ENCODE assay signal across 20 cellular contexts in genomic region chr16:64975821-64976220, GRCh38.
DNase-seq lines count a peak whose midpoint lies in the region; ATAC-seq and TF ChIP-seq lines count a peak whose summit lies in the region.
"Had no signal": no experiment of that assay in that cellular context is flagged by ENCODE, and none has a peak within 500 bp of the region (broad histone marks: within the 10 kb centered on the region; RNA-seq: fewer than 3 reads in every experiment).

No MANE protein-coding gene starts in this region.

- no peaks in the 10 kb centered on the region for H3K36me3 Mint-ChIP-seq in progenitor cell of endocrine pancreas (ENCODE audit: insufficient read depth)
- no peaks in the 10 kb centered on the region for H3K36me3 Mint-ChIP-seq in immature natural killer cell
- H3K36me3 Mint-ChIP-seq: CD4-positive, CD25-positive, alpha-beta regulatory T cell had no signal

- H3K4me3 ChIP-seq in cardiac fibroblast (replicated peaks in 1 of 2; ENCODE audit: low read depth in 2 of 2, low read length in 2 of 2) (no peak overlapping the region), fibroblast of the aortic adventitia (ENCODE audit: low read depth, low read length) (no peak overlapping the region), suprapubic skin (no peak overlapping the region)

- TF ChIP-seq POLR2A in suprapubic skin (IDR thresholded peaks at IDR 0.05), result no peak

- H3K27ac ChIP-seq in suprapubic skin, result no peak overlapping the region
- H3K27ac ChIP-seq: KMS-11 had no signal

- H3K4me3 Mint-ChIP-seq in progenitor cell of endocrine pancreas (ENCODE audit: low read depth) (no peak overlapping the region), immature natural killer cell (no peak overlapping the region)
- H3K4me3 Mint-ChIP-seq: CD4-positive, CD25-positive, alpha-beta regulatory T cell had no signal

- no peak for TF ChIP-seq EP300 in suprapubic skin (IDR thresholded peaks at IDR 0.05)

- no peaks in the 10 kb centered on the region for H3K27me3 Mint-ChIP-seq in progenitor cell of endocrine pancreas
- H3K27me3 Mint-ChIP-seq in immature natural killer cell (ENCODE audit: low read depth in 3 of 3), result peaks cover 0 to 4% (median 2%) of the 10 kb centered on the region in 3 donors
- H3K27me3 Mint-ChIP-seq: CD4-positive, CD25-positive, alpha-beta regulatory T cell had no signal

- H3K27ac Mint-ChIP-seq in progenitor cell of endocrine pancreas, result peak overlapping the region; percentile 17
- no peak overlapping the region for H3K27ac Mint-ChIP-seq in immature natural killer cell
- H3K27ac Mint-ChIP-seq: CD4-positive, CD25-positive, alpha-beta regulatory T cell had no signal

- H3K4me1 ChIP-seq in suprapubic skin, result no peaks in the 10 kb centered on the region

- TF ChIP-seq CTCF in cardiac fibroblast (IDR thresholded peaks at IDR 0.05; ENCODE audit: low read depth, low read length) (no peak), fibroblast of the aortic adventitia (IDR thresholded peaks at IDR 0.05; ENCODE audit: insufficient read depth, low read length) (no peak), progenitor cell of endocrine pancreas (IDR thresholded peaks at IDR 0.05; ENCODE audit: unreplicated experiment) (no peak), suprapubic skin (IDR thresholded peaks at IDR 0.05) (no peak)

- H3K36me3 ChIP-seq in suprapubic skin, result peaks cover 10% of the 10 kb centered on the region
- H3K36me3 ChIP-seq: BE2C had no signal

- no peaks in the 10 kb centered on the region for H3K9me3 ChIP-seq in suprapubic skin
- H3K9me3 ChIP-seq: BE2C had no signal

- 67% methylated on average over 1 of the region's 1 CpG for WGBS in suprapubic skin

- ATAC-seq in GM18861 (IDR thresholded peaks at IDR 0.05; ENCODE audit: unreplicated experiment), result no peak

- H3K27me3 ChIP-seq in suprapubic skin, result no peaks in the 10 kb centered on the region
- H3K27me3 ChIP-seq: BE2C had no signal

- H3K4me1 Mint-ChIP-seq in progenitor cell of endocrine pancreas (ENCODE audit: low read depth), result peaks cover 4% of the 10 kb centered on the region
- no peaks in the 10 kb centered on the region for H3K4me1 Mint-ChIP-seq in immature natural killer cell
- H3K4me1 Mint-ChIP-seq: CD4-positive, CD25-positive, alpha-beta regulatory T cell had no signal

- peak; percentile 51 for DNase-seq in GM03348 (ENCODE audit: low spot score)
- peak; percentile 28 to 34 for DNase-seq in cardiac fibroblast (ENCODE audit: low read depth in 2 of 2)
- DNase-seq in fibroblast of the aortic adventitia (ENCODE audit: low read depth), result peak; percentile 21
- DNase-seq in progenitor cell of endocrine pancreas (ENCODE audit: low spot score, unreplicated experiment), result no peak
- DNase-seq in suprapubic skin (ENCODE audit: low spot score in 2 of 2), result no peak
- DNase-seq in dermis blood vessel endothelial cell, result no peak
- no peak for DNase-seq in immature natural killer cell
- DNase-seq: BE2C; CD4-positive, CD25-positive, alpha-beta regulatory T cell; COR-L47; DMS 273 treated with DMSO at 0.1 percent for 48 hours; DND-41; GOT3; MV-4-11; NCI-H1417; NCI-H187; NCI-H345; NCI-H524 treated with DMSO at 0.1 percent for 48 hours had no signal

- H3K9me3 Mint-ChIP-seq in progenitor cell of endocrine pancreas (ENCODE audit: low read depth) (no peaks in the 10 kb centered on the region), immature natural killer cell (peaks cover 0 to 43% (median 12%) of the 10 kb centered on the region in 6 donors)

Comparison
In these comparisons a context has a peak if more than half of its experiments do, and no peak if none do; other contexts are left out.
1. DNase-seq: peak in GM03348 (single experiment), cardiac fibroblast (2 of 2) and fibroblast of the aortic adventitia (single experiment); none in progenitor cell of endocrine pancreas (single experiment), suprapubic skin (0 of 2), dermis blood vessel endothelial cell (single experiment) and immature natural killer cell (0 of 3).